In genomic region chr9:3863686-3864085, GRCh38 we compare ENCODE assay signal across 16 cellular contexts.
DNase-seq lines count a peak whose midpoint lies in the region; ATAC-seq, FAIRE-seq and TF ChIP-seq lines count a peak whose summit lies in the region.
"Had no signal": no experiment of that assay in that cellular context is flagged by ENCODE, and none has a peak within 500 bp of the region (broad histone marks: within the 10 kb centered on the region; RNA-seq: fewer than 3 reads in every experiment).

No MANE protein-coding gene starts in this region.

- TF ChIP-seq EP300 in A549 (IDR thresholded peaks at IDR 0.05) = no peak

- WGBS in A549 (ENCODE audit: missing lambda C conversion rate) = 85% methylated on average over 4 of the region's 4 CpGs
- WGBS in neuronal stem cell (ENCODE audit: extremely low coverage in 2 of 2, insufficient read length in 2 of 2, insufficient replicate concordance in 1 of 2), 2 donors = no CpG with 5 or more reads among the region's 4 CpGs

- no peak overlapping the region for H3K14ac ChIP-seq in neuronal stem cell (ENCODE audit: low read length)

- no peak overlapping the region for H2BK15ac ChIP-seq in neuronal stem cell (ENCODE audit: low read length)

- ATAC-seq in A549 = no peak

- H3K4me3 ChIP-seq in A549 = no peak overlapping the region
- peak overlapping the region; percentile 65 for H3K4me3 ChIP-seq in adipocyte (ENCODE audit: low read length)
- H3K4me3 ChIP-seq in neuronal stem cell (ENCODE audit: low read length in 2 of 2) = no peak overlapping the region

- no peak for TF ChIP-seq CTCF in A549 (IDR thresholded peaks at IDR 0.05)

- H3K4me2 ChIP-seq in A549 = peak overlapping the region; percentile 69
- H3K4me2 ChIP-seq in neuronal stem cell (ENCODE audit: insufficient read depth, low read length, poor library complexity, severe bottlenecking) = no peak overlapping the region

- H2BK120ac ChIP-seq in neuronal stem cell (ENCODE audit: low read depth, low read length) = no peak overlapping the region

- no peak overlapping the region for H4K8ac ChIP-seq in neuronal stem cell (ENCODE audit: low read depth, low read length)

- peak overlapping the region; percentile 77 for H3K9ac ChIP-seq in adipocyte (ENCODE audit: low read length)
- H3K9ac ChIP-seq in neuronal stem cell (ENCODE audit: low read depth, low read length, poor library complexity) = no peak overlapping the region

- H3K9me3 ChIP-seq in A549 (no peaks in the 10 kb centered on the region), adipocyte (ENCODE audit: control insufficient read depth, low read length) (no peaks in the 10 kb centered on the region), neuronal stem cell (replicated peaks in 1 of 2; ENCODE audit: control insufficient read depth in 2 of 2, insufficient read depth in 1 of 2, low read depth in 1 of 2, low read length in 2 of 2) (no peaks in the 10 kb centered on the region)

- no peak overlapping the region for H3K23ac ChIP-seq in neuronal stem cell (ENCODE audit: low read depth, low read length, poor library complexity)

- H3K4ac ChIP-seq in neuronal stem cell (ENCODE audit: low read length) = no peak overlapping the region

- POLR2A ChIA-PET in A549 (lab: Yijun Ruan, JAX) = no interaction called here

- H3K18ac ChIP-seq in neuronal stem cell (ENCODE audit: low read length) = no peak overlapping the region

- H3K27ac ChIP-seq in A549 = peak overlapping the region; percentile 53 to 70
- H3K27ac ChIP-seq in neuronal stem cell (replicated peaks; ENCODE audit: low read length) = peak overlapping the region; percentile 53

- H2BK5ac ChIP-seq in neuronal stem cell (ENCODE audit: low read length) = no peak overlapping the region

- H3K79me1 ChIP-seq in neuronal stem cell (ENCODE audit: low read depth, low read length) = no peaks in the 10 kb centered on the region

- CTCF ChIA-PET in A549 (lab: Yijun Ruan, JAX) = no interaction called here

- TF ChIP-seq POLR2A in A549 (IDR thresholded peaks at IDR 0.05; ENCODE audit: low read length) = no peak

- H3K4me1 ChIP-seq in A549 (peaks cover 29% of the 10 kb centered on the region), adipocyte (ENCODE audit: control insufficient read depth, insufficient read depth, low read length) (peaks cover 37% of the 10 kb centered on the region), neuronal stem cell (ENCODE audit: control insufficient read depth in 2 of 2, insufficient read depth in 1 of 2, low read depth in 1 of 2, low read length in 2 of 2) (peaks cover 8 to 11% of the 10 kb centered on the region in 2 donors)

- no peak for TF ChIP-seq RAD21 in A549 (conservative IDR thresholded peaks at IDR 0.05 in 1 of 2, IDR thresholded peaks at IDR 0.05 in 1 of 2)

- no peaks in the 10 kb centered on the region for H3K27me3 ChIP-seq in adipocyte (replicated peaks; ENCODE audit: control insufficient read depth, insufficient read depth, low read length)
- H3K27me3 ChIP-seq in neuronal stem cell (ENCODE audit: control insufficient read depth in 3 of 3, insufficient read depth in 3 of 3, low read depth in 1 of 3, low read length in 3 of 3) = no peaks in the 10 kb centered on the region

- H4K91ac ChIP-seq in neuronal stem cell (ENCODE audit: low read depth, low read length, poor library complexity) = no peak overlapping the region

- peak overlapping the region; percentile 88 for H2AFZ ChIP-seq in neuronal stem cell (ENCODE audit: low read length)

- H3K36me3 ChIP-seq in adipocyte (ENCODE audit: control insufficient read depth, insufficient read depth, low read length, severe bottlenecking) (no peaks in the 10 kb centered on the region), neuronal stem cell (replicated peaks in 1 of 2; ENCODE audit: control insufficient read depth in 2 of 2, insufficient read depth in 2 of 2, low read length in 2 of 2) (no peaks in the 10 kb centered on the region)

- H2AK5ac ChIP-seq in neuronal stem cell (ENCODE audit: low read depth, low read length) = no peak overlapping the region

- FAIRE-seq in A549 (lab: Jason Lieb, UNC) = no peak
- FAIRE-seq: urothelium cell line had no signal

- DNase-seq in A549 (ENCODE audit: low read depth in 1 of 2, low spot score in 1 of 2) = no peak
- DNase-seq in adipocyte (ENCODE audit: low read depth) = peak; percentile 52
- peak; percentile 45 for DNase-seq in fibroblast of peridontal ligament (ENCODE audit: extremely low read depth)
- DNase-seq in neuronal stem cell (ENCODE audit: low spot score) = no peak
- DNase-seq in cerebellar nuclear complex (lab: John Stamatoyannopoulos, UW) = no peak
- DNase-seq in NK-92 (lab: John Stamatoyannopoulos, UW; ENCODE audit: unreplicated experiment) = no peak
- no peak for DNase-seq in NCI-H2107 treated with DMSO at 0.1 percent for 48 hours (lab: John Stamatoyannopoulos, UW; ENCODE audit: unreplicated experiment)
- DNase-seq in SW480 (ENCODE audit: low spot score) = no peak
- DNase-seq: activated B cell treated with CpG ODN at 0.5 μM for 24 hours; activated CD8-positive, alpha-beta memory T cell treated with anti-CD3 and anti-CD28 coated beads for 24 hours; CD4-positive, alpha-beta memory T cell; erythroblast; NCI-H748 treated with DMSO at 0.1 percent for 48 hours; stimulated activated CD4-positive, alpha-beta T cell treated with anti-CD3 and anti-CD28 coated beads, Interleukin-15, amount 100 ng/mL, for 24 hours; stimulated activated naive CD8-positive, alpha-beta T cell treated with anti-CD3 and anti-CD28 coated beads, Interleukin-15, Interleukin-2, amounts not matched to agents 100 U/mL and 50 U/mL, for 24 hours had no signal

- H2BK12ac ChIP-seq in neuronal stem cell (ENCODE audit: low read length) = no peak overlapping the region

TF ChIP-seq in A549, 52 proteins besides CTCF, POLR2A, EP300 and RAD21:
- TF ChIP-seq HES2 (IDR thresholded peaks at IDR 0.05) (no peak), MAX (IDR thresholded peaks at IDR 0.05) (no peak), RFX5 (IDR thresholded peaks at IDR 0.05) (no peak), NFE2L2 (conservative IDR thresholded peaks at IDR 0.05; ENCODE audit: low read length) (no peak), EHMT2 (IDR thresholded peaks at IDR 0.05; ENCODE audit: low read depth) (no peak), ZC3H11A (IDR thresholded peaks at IDR 0.05) (no peak), KDM1A (IDR thresholded peaks at IDR 0.05; ENCODE audit: low read depth) (no peak), FOXS1 (CRISPR knock-in tag; IDR thresholded peaks at IDR 0.05) (no peak), ZSCAN20 (CRISPR knock-in tag; IDR thresholded peaks at IDR 0.05) (no peak), ESRRA (IDR thresholded peaks at IDR 0.05; ENCODE audit: borderline replicate concordance, low read length) (no peak), TP53 (CRISPR knock-in tag; IDR thresholded peaks at IDR 0.05) (no peak), FOSL2 (IDR thresholded peaks at IDR 0.05) (no peak), FOSL2 (CRISPR knock-in tag; IDR thresholded peaks at IDR 0.05) (no peak), CEBPB (IDR thresholded peaks at IDR 0.05) (no peak), E2F6 (IDR thresholded peaks at IDR 0.05; ENCODE audit: borderline replicate concordance, low read depth) (no peak), PBX3 (IDR thresholded peaks at IDR 0.05) (no peak), MAZ (IDR thresholded peaks at IDR 0.05; ENCODE audit: borderline replicate concordance, low read depth, low read length) (no peak), TFCP2L1 (CRISPR knock-in tag; IDR thresholded peaks at IDR 0.05) (no peak), ZNF302 (CRISPR knock-in tag; IDR thresholded peaks at IDR 0.05) (no peak), HOXB5 (CRISPR knock-in tag; IDR thresholded peaks at IDR 0.05) (no peak), NR3C1 (IDR thresholded peaks at IDR 0.05) (no peak)

Comparison
In these comparisons a context has a peak if more than half of its experiments do, and no peak if none do; other contexts are left out.
1. DNase-seq: peak in adipocyte (single experiment) and fibroblast of peridontal ligament (single experiment); none in A549 (0 of 2), neuronal stem cell (single experiment), cerebellar nuclear complex (0 of 2), NK-92 (single experiment), NCI-H2107 treated with DMSO at 0.1 percent for 48 hours (single experiment) and SW480 (single experiment).